35 cellular contexts compared by ENCODE assay signal in genomic region chr21:33861125-33861524, GRCh38.
"Had no signal": no experiment of that assay in that cellular context is flagged by ENCODE, and none has a peak within 500 bp of the region (broad histone marks: within the 10 kb centered on the region; RNA-seq: fewer than 3 reads in every experiment).

No MANE protein-coding gene starts in this region.

- DNase-seq: activated CD4-positive, alpha-beta memory T cell treated with anti-CD3 and anti-CD28 coated beads for 36 hours; activated CD4-positive, alpha-beta T cell treated with anti-CD3 and anti-CD28 coated beads for 36 hours; activated CD4-positive, alpha-beta T cell treated with anti-CD3 and anti-CD28 coated beads, Interleukin-2, amount 10 ng/mL, durations not matched to agents 24 days and 14 days; activated CD4-positive, CD25-positive, alpha-beta regulatory T cell; activated CD4-positive, CD25-positive, alpha-beta regulatory T cell treated with anti-CD3 and anti-CD28 coated beads, Interleukin-2, amount 50 U/mL, for 72 hours; activated CD8-positive, alpha-beta memory T cell treated with anti-CD3 and anti-CD28 coated beads, Interleukin-2, amount 10 ng/mL, durations not matched to agents 7 days and 5 days; activated CD8-positive, alpha-beta memory T cell treated with anti-CD3 and anti-CD28 coated beads, Interleukin-2, amount 50 U/mL, for 4 hours; activated CD8-positive, alpha-beta T cell treated with anti-CD3 and anti-CD28 coated beads, Interleukin-2, amount 10 ng/mL, durations not matched to agents 7 days and 5 days; activated effector memory CD4-positive, alpha-beta T cell treated with anti-CD3 and anti-CD28 coated beads, Interleukin-2, amount 50 U/mL, for 16 hours; activated naive CD4-positive, alpha-beta T cell treated with anti-CD3 and anti-CD28 coated beads for 36 hours; activated naive CD8-positive, alpha-beta T cell treated with anti-CD3 and anti-CD28 coated beads for 36 hours; activated naive CD8-positive, alpha-beta T cell treated with anti-CD3 and anti-CD28 coated beads, Interleukin-2, amount 50 U/mL, for 24 hours; activated T-cell treated with anti-CD3 and anti-CD28 coated beads, Interleukin-2, amount 50 U/mL, for 1 hour; activated T-cell treated with anti-CD3 and anti-CD28 coated beads, Interleukin-2, amount 50 U/mL, for 48 hours; adrenal gland; amygdala; body of pancreas; caudate nucleus; colonic mucosa; dorsolateral prefrontal cortex; effector memory CD4-positive, alpha-beta T cell; endodermal cell; foreskin fibroblast; glutamatergic neuron; T-helper 1 cell; T-helper 17 cell; T1000 had no signal

- H3K4me3 Mint-ChIP-seq: activated CD4-positive, alpha-beta memory T cell treated with anti-CD3 and anti-CD28 coated beads for 36 hours; activated CD4-positive, alpha-beta T cell treated with anti-CD3 and anti-CD28 coated beads for 36 hours; activated CD4-positive, alpha-beta T cell treated with anti-CD3 and anti-CD28 coated beads, Interleukin-2, amount 10 ng/mL, durations not matched to agents 24 days and 14 days; activated CD8-positive, alpha-beta memory T cell treated with anti-CD3 and anti-CD28 coated beads, Interleukin-2, amount 10 ng/mL, durations not matched to agents 7 days and 5 days; activated CD8-positive, alpha-beta T cell treated with anti-CD3 and anti-CD28 coated beads, Interleukin-2, amount 10 ng/mL, durations not matched to agents 7 days and 5 days; activated naive CD4-positive, alpha-beta T cell treated with anti-CD3 and anti-CD28 coated beads for 36 hours; activated naive CD4-positive, alpha-beta T cell treated with anti-CD3 and anti-CD28 coated beads, Interleukin-2, amount 50 U/mL, for 24 hours; activated naive CD8-positive, alpha-beta T cell treated with anti-CD3 and anti-CD28 coated beads for 36 hours; activated naive CD8-positive, alpha-beta T cell treated with anti-CD3 and anti-CD28 coated beads, Interleukin-2, amount 50 U/mL, for 24 hours; activated T-helper 1 cell treated with anti-CD3 and anti-CD28 coated beads, Interleukin-12 subunit alpha, Interleukin-12 subunit beta, Interleukin-2, Interleukin-4 antibody, amounts not matched to agents 30 ng/mL and 10 ng/mL and 1 ng/mL, durations not matched to agents 14 hours and 24 hours and 36 hours; dendritic cell treated with granulocyte-macrophage colony-stimulating factor and Interleukin-4, amounts not matched to agents 40 ng/mL and 50 ng/mL, for 4 days; endodermal cell; T-helper 17 cell; T-helper 2 cell treated with Interferon-gamma antibody and Interleukin-4, amounts not matched to agents 5 μg/mL and 100 μg/mL, for 36 hours had no signal

- H3K27ac ChIP-seq: adrenal gland, body of pancreas, colonic mucosa, dorsolateral prefrontal cortex, heart left ventricle had no signal

- H3K4me1 ChIP-seq: adrenal gland, body of pancreas, colonic mucosa had no signal

- H3K9me3 Mint-ChIP-seq: activated CD4-positive, alpha-beta memory T cell treated with anti-CD3 and anti-CD28 coated beads for 36 hours; activated CD4-positive, alpha-beta T cell treated with anti-CD3 and anti-CD28 coated beads, Interleukin-2, amount 10 ng/mL, durations not matched to agents 24 days and 14 days; activated naive CD4-positive, alpha-beta T cell treated with anti-CD3 and anti-CD28 coated beads for 36 hours; activated naive CD4-positive, alpha-beta T cell treated with anti-CD3 and anti-CD28 coated beads, Interleukin-2, amount 50 U/mL, for 24 hours; activated naive CD8-positive, alpha-beta T cell treated with anti-CD3 and anti-CD28 coated beads for 36 hours; activated naive CD8-positive, alpha-beta T cell treated with anti-CD3 and anti-CD28 coated beads, Interleukin-2, amount 50 U/mL, for 24 hours; activated T-helper 1 cell treated with anti-CD3 and anti-CD28 coated beads, Interleukin-12 subunit alpha, Interleukin-12 subunit beta, Interleukin-2, Interleukin-4 antibody, amounts not matched to agents 30 ng/mL and 10 ng/mL and 1 ng/mL, durations not matched to agents 14 hours and 24 hours and 36 hours; activated T-helper 2 cell treated with anti-CD3 and anti-CD28 coated beads, Interferon-gamma antibody, Interleukin-2, Interleukin-4, amounts not matched to agents 10 μg/mL and 5 μg/mL and 100 μg/mL, durations not matched to agents 14 hours and 24 hours and 36 hours; dendritic cell treated with granulocyte-macrophage colony-stimulating factor and Interleukin-4, amounts not matched to agents 40 ng/mL and 50 ng/mL, for 4 days; endodermal cell; T-helper 2 cell treated with Interferon-gamma antibody and Interleukin-4, amounts not matched to agents 5 μg/mL and 100 μg/mL, for 36 hours had no signal

- FAIRE-seq: frontal cortex had no signal

- H3K27me3 ChIP-seq: adrenal gland, body of pancreas, colonic mucosa, dorsolateral prefrontal cortex, heart left ventricle had no signal

- H3K27me3 Mint-ChIP-seq: activated CD4-positive, alpha-beta T cell treated with anti-CD3 and anti-CD28 coated beads for 36 hours; activated naive CD4-positive, alpha-beta T cell treated with anti-CD3 and anti-CD28 coated beads, Interleukin-2, amount 50 U/mL, for 24 hours; activated naive CD8-positive, alpha-beta T cell treated with anti-CD3 and anti-CD28 coated beads for 36 hours; dendritic cell treated with granulocyte-macrophage colony-stimulating factor and Interleukin-4, amounts not matched to agents 40 ng/mL and 50 ng/mL, for 4 days had no signal

- H3K4me3 ChIP-seq: adrenal gland, body of pancreas, colonic mucosa, dorsolateral prefrontal cortex, heart left ventricle had no signal

- H3K27ac Mint-ChIP-seq: activated CD4-positive, alpha-beta memory T cell treated with anti-CD3 and anti-CD28 coated beads for 36 hours; activated CD4-positive, alpha-beta T cell treated with anti-CD3 and anti-CD28 coated beads for 36 hours; activated CD4-positive, alpha-beta T cell treated with anti-CD3 and anti-CD28 coated beads, Interleukin-2, amount 10 ng/mL, durations not matched to agents 24 days and 14 days; activated CD8-positive, alpha-beta memory T cell treated with anti-CD3 and anti-CD28 coated beads, Interleukin-2, amount 10 ng/mL, durations not matched to agents 7 days and 5 days; activated CD8-positive, alpha-beta T cell treated with anti-CD3 and anti-CD28 coated beads, Interleukin-2, amount 10 ng/mL, durations not matched to agents 7 days and 5 days; activated naive CD4-positive, alpha-beta T cell treated with anti-CD3 and anti-CD28 coated beads for 36 hours; activated naive CD4-positive, alpha-beta T cell treated with anti-CD3 and anti-CD28 coated beads, Interleukin-2, amount 50 U/mL, for 24 hours; activated naive CD8-positive, alpha-beta T cell treated with anti-CD3 and anti-CD28 coated beads for 36 hours; activated naive CD8-positive, alpha-beta T cell treated with anti-CD3 and anti-CD28 coated beads, Interleukin-2, amount 50 U/mL, for 24 hours; activated T-helper 1 cell treated with anti-CD3 and anti-CD28 coated beads, Interleukin-12 subunit alpha, Interleukin-12 subunit beta, Interleukin-2, Interleukin-4 antibody, amounts not matched to agents 30 ng/mL and 10 ng/mL and 1 ng/mL, durations not matched to agents 14 hours and 24 hours and 36 hours; activated T-helper 2 cell treated with anti-CD3 and anti-CD28 coated beads, Interferon-gamma antibody, Interleukin-2, Interleukin-4, amounts not matched to agents 10 μg/mL and 5 μg/mL and 100 μg/mL, durations not matched to agents 14 hours and 24 hours and 36 hours; dendritic cell treated with granulocyte-macrophage colony-stimulating factor and Interleukin-4, amounts not matched to agents 40 ng/mL and 50 ng/mL, for 4 days; endodermal cell; T-helper 17 cell; T-helper 2 cell treated with Interferon-gamma antibody and Interleukin-4, amounts not matched to agents 5 μg/mL and 100 μg/mL, for 36 hours had no signal

- H3K4me1 Mint-ChIP-seq: activated CD4-positive, alpha-beta T cell treated with anti-CD3 and anti-CD28 coated beads for 36 hours; activated CD4-positive, alpha-beta T cell treated with anti-CD3 and anti-CD28 coated beads, Interleukin-2, amount 10 ng/mL, durations not matched to agents 24 days and 14 days; activated CD8-positive, alpha-beta memory T cell treated with anti-CD3 and anti-CD28 coated beads, Interleukin-2, amount 10 ng/mL, durations not matched to agents 7 days and 5 days; activated naive CD4-positive, alpha-beta T cell treated with anti-CD3 and anti-CD28 coated beads, Interleukin-2, amount 50 U/mL, for 24 hours; activated naive CD8-positive, alpha-beta T cell treated with anti-CD3 and anti-CD28 coated beads for 36 hours; activated naive CD8-positive, alpha-beta T cell treated with anti-CD3 and anti-CD28 coated beads, Interleukin-2, amount 50 U/mL, for 24 hours; T-helper 17 cell had no signal

- H3K36me3 Mint-ChIP-seq: activated CD4-positive, alpha-beta memory T cell treated with anti-CD3 and anti-CD28 coated beads for 36 hours; activated CD8-positive, alpha-beta memory T cell treated with anti-CD3 and anti-CD28 coated beads, Interleukin-2, amount 10 ng/mL, durations not matched to agents 7 days and 5 days; activated naive CD4-positive, alpha-beta T cell treated with anti-CD3 and anti-CD28 coated beads, Interleukin-2, amount 50 U/mL, for 24 hours; activated naive CD8-positive, alpha-beta T cell treated with anti-CD3 and anti-CD28 coated beads for 36 hours had no signal

- H3K9me3 ChIP-seq: adrenal gland, body of pancreas, colonic mucosa, heart left ventricle had no signal

- ATAC-seq: activated CD4-positive, alpha-beta T cell treated with anti-CD3 and anti-CD28 coated beads for 36 hours; activated CD8-positive, alpha-beta memory T cell treated with anti-CD3 and anti-CD28 coated beads, Interleukin-2, amount 10 ng/mL, durations not matched to agents 7 days and 5 days; activated CD8-positive, alpha-beta T cell treated with anti-CD3 and anti-CD28 coated beads, Interleukin-2, amount 10 ng/mL, durations not matched to agents 7 days and 5 days; activated naive CD8-positive, alpha-beta T cell treated with anti-CD3 and anti-CD28 coated beads, Interleukin-2, amount 50 U/mL, for 24 hours; body of pancreas; esophagus mucosa; heart left ventricle; T-helper 17 cell had no signal

- H3K36me3 ChIP-seq: adrenal gland, colonic mucosa, heart left ventricle had no signal
